In the genomic region with DNA sequence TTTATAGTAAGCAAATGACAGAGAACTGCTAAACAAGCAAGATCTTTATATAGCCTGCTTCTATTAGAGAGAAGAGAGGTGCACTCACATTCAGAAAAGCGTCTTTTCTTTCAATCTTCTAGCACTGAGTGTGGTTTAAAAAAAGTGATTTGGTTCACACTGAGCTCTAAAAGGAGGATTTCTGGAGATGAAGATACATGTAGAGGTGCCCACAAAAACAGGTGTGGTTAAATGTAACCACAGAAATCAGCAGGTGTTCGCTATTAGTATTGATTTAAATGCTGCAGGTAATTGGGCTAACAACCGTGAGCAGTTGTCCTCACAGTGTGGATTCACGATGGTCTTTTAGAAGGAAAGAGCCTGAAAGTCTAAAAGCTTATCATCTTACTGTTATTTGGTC, we compare ENCODE assay signal across 27 cellular contexts. TPM values are rescaled to one million over a fixed set of nuclear protein-coding genes. Genes with fewer than 3 reads are reported as not detected.
A peak's percentile ranks its signal among the peaks of the same experiment; 100 is the strongest.
DNase-seq lines count a peak whose midpoint lies in the region; ATAC-seq, FAIRE-seq and TF ChIP-seq lines count a peak whose summit lies in the region.
"Had no signal": no experiment of that assay in that cellular context is flagged by ENCODE, and none has a peak within 500 bp of the region (broad histone marks: within the 10 kb centered on the region; RNA-seq: fewer than 3 reads in every experiment).

No MANE protein-coding gene starts in this region.

- H4K20me1 ChIP-seq in MM.1S (ENCODE audit: insufficient read depth, low read length) = no peaks in the 10 kb centered on the region

- peaks cover 50% of the 10 kb centered on the region for H3F3A ChIP-seq in MM.1S (ENCODE audit: insufficient read depth, low read length)

- FAIRE-seq in GM19239 (lab: Jason Lieb, UNC) = no peak
- FAIRE-seq: GM12892, HepG2 had no signal

- H3K4me1 ChIP-seq in MM.1S (ENCODE audit: low read length) (peaks cover 63% of the 10 kb centered on the region), iPS-20b (ENCODE audit: insufficient read depth, low read length) (peaks cover 18% of the 10 kb centered on the region), foreskin keratinocyte (peaks cover 15% of the 10 kb centered on the region)
- H3K4me1 ChIP-seq: esophagus muscularis mucosa, gastroesophageal sphincter, uterus had no signal

- H3K4me2 ChIP-seq in MM.1S (ENCODE audit: low read depth, low read length) = peak overlapping the region; percentile 66

- H3K4me3 ChIP-seq in MM.1S (ENCODE audit: low read length) = peak overlapping the region; percentile 35; the same call in 1 of the 2 replicates
- peak overlapping the region; percentile 6; the same call in 1 of the 2 replicates for H3K4me3 ChIP-seq in iPS-20b (ENCODE audit: low read length)
- H3K4me3 ChIP-seq: esophagus muscularis mucosa, gastroesophageal sphincter, right lobe of liver, uterus had no signal

- H3K36me3 ChIP-seq in MM.1S (replicated peaks; ENCODE audit: insufficient read depth, low read length) = no peaks in the 10 kb centered on the region; the same call in 1 of the 2 replicates
- no peaks in the 10 kb centered on the region for H3K36me3 ChIP-seq in iPS-20b (ENCODE audit: insufficient read depth, low read depth, low read length)
- H3K36me3 ChIP-seq: gastroesophageal sphincter, right lobe of liver, uterus had no signal

- H3K9me2 ChIP-seq in MM.1S (replicated peaks; ENCODE audit: insufficient read depth, low read length) = no peaks in the 10 kb centered on the region

- H3K9ac ChIP-seq in MM.1S (ENCODE audit: low read length) (peak overlapping the region; percentile 48; the same call in 1 of the 2 replicates), iPS-20b (ENCODE audit: low read depth, low read length) (no peak overlapping the region; the same call in 1 of the 2 replicates)

- H3K27me3 ChIP-seq in MM.1S (replicated peaks; ENCODE audit: insufficient read depth, low read length) = no peaks in the 10 kb centered on the region
- no peaks in the 10 kb centered on the region for H3K27me3 ChIP-seq in iPS-20b (ENCODE audit: insufficient read depth, low read length)
- H3K27me3 ChIP-seq in foreskin keratinocyte = no peaks in the 10 kb centered on the region
- H3K27me3 ChIP-seq: right lobe of liver, uterus had no signal

- DNase-seq in NCI-H1436 (lab: John Stamatoyannopoulos, UW) (peak; percentile 20), NCI-H1436 treated with DMSO at 0.1 percent for 48 hours (lab: John Stamatoyannopoulos, UW) (no peak), MM.1S (peak; percentile 93), NCI-H526 treated with DMSO at 0.1 percent for 48 hours (lab: John Stamatoyannopoulos, UW) (peak; percentile 29), GM19239 (ENCODE audit: insufficient read length, low spot score) (no peak), foreskin keratinocyte (no peak)
- DNase-seq: activated CD8-positive, alpha-beta T cell treated with anti-CD3 and anti-CD28 coated beads for 36 hours; activated T-cell treated with anti-CD3 and anti-CD28 coated beads, Interleukin-2, amount 50 U/mL, for 24 hours; aorta; DMS79; effector CD8-positive, alpha-beta T cell; HCEC 1CT; kidney glomerular epithelial cell; mesenchymal stem cell; naive thymus-derived CD4-positive, alpha-beta T cell; NCI-H2029; right lobe of liver; substantia nigra; uterus had no signal

- H3K9me3 ChIP-seq in MM.1S (replicated peaks; ENCODE audit: insufficient read depth, low read length) = no peaks in the 10 kb centered on the region
- H3K9me3 ChIP-seq in iPS-20b (ENCODE audit: insufficient read depth, low read depth, low read length) = no peaks in the 10 kb centered on the region
- H3K9me3 ChIP-seq: esophagus muscularis mucosa, gastroesophageal sphincter, right lobe of liver, uterus had no signal

- peaks cover 89% of the 10 kb centered on the region for H3K79me2 ChIP-seq in MM.1S (ENCODE audit: low read length)

- no peak for ATAC-seq in GM21526 (IDR thresholded peaks at IDR 0.05; ENCODE audit: low FRiP score, unreplicated experiment)
- no peak for ATAC-seq in foreskin keratinocyte
- ATAC-seq: activated CD8-positive, alpha-beta T cell treated with anti-CD3 and anti-CD28 coated beads for 36 hours; gastroesophageal sphincter; HepG2; naive thymus-derived CD4-positive, alpha-beta T cell; right lobe of liver; SK-N-SH treated with all-trans-retinoic acid at 6 μM for 48 hours had no signal

- TF ChIP-seq CTCF in MM.1S (IDR thresholded peaks at IDR 0.05; ENCODE audit: low read length) = no peak
- TF ChIP-seq CTCF in foreskin keratinocyte (conservative IDR thresholded peaks at IDR 0.05) = no peak

- no peak overlapping the region for H2AFZ ChIP-seq in MM.1S (ENCODE audit: low read length)

- H3K27ac ChIP-seq in MM.1S (ENCODE audit: low read length) = peak overlapping the region; percentile 89
- no peak overlapping the region for H3K27ac ChIP-seq in iPS-20b (ENCODE audit: low read length)
- H3K27ac ChIP-seq in foreskin keratinocyte = no peak overlapping the region
- H3K27ac ChIP-seq: 22Rv1, esophagus muscularis mucosa, gastroesophageal sphincter, right lobe of liver, uterus had no signal

RNA-seq across cellular contexts. Expression of a gene that starts 10.7 kb away (rescaled TPM):
- 76.0 and 84.4 TPM in 2 replicates for total RNA-seq in foreskin keratinocyte
- polyA plus RNA-seq in foreskin keratinocyte = 19.6 and 26.5 TPM in 2 replicates

Comparison
In these comparisons a context has a peak if more than half of its experiments do, and no peak if none do; other contexts are left out.
1. DNase-seq: peak in NCI-H1436 (single experiment), MM.1S (single experiment) and NCI-H526 treated with DMSO at 0.1 percent for 48 hours (single experiment); none in NCI-H1436 treated with DMSO at 0.1 percent for 48 hours (single experiment), GM19239 (single experiment) and foreskin keratinocyte (0 of 2).